ENCODE assay signal across 9 cellular contexts in the genomic region with DNA sequence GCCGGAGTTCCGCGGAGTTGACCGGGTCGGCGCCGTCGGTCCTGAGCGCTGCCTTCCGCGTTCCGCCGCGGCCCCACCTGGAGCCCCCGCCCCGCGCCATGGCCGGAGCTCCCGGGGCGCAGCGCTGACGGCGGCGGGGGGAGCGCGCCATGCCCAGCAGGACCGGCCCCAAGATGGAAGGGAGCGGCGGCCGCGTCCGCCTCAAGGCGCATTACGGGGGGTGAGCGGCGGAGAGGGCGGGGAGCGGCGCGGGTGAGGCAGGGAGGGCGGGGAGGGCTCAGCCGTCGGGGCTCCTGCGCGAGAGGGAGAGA. TPM values are rescaled to one million over a fixed set of nuclear protein-coding genes. Genes with fewer than 3 reads are reported as not detected.
DNase-seq lines count a peak whose midpoint lies in the region; ATAC-seq and TF ChIP-seq lines count a peak whose summit lies in the region.
"Had no signal": no experiment of that assay in that cellular context is flagged by ENCODE, and none has a peak within 500 bp of the region (broad histone marks: within the 10 kb centered on the region; RNA-seq: fewer than 3 reads in every experiment).

No MANE protein-coding gene starts in this region.

- TF ChIP-seq CTCF in OCI-LY1 (IDR thresholded peaks at IDR 0.05; ENCODE audit: low read length) (no peak), ovary (IDR thresholded peaks at IDR 0.05) (no peak)

- H3K4me3 ChIP-seq in OCI-LY1 (ENCODE audit: low read depth, low read length, poor library complexity, severe bottlenecking), result peak overlapping the region; percentile 73
- H3K4me3 ChIP-seq in ovary, result peak overlapping the region; percentile 39

- H3K9me2 ChIP-seq in OCI-LY1 (ENCODE audit: low read depth, low read length), result no peaks in the 10 kb centered on the region

- H3K27me3 ChIP-seq in OCI-LY1 (ENCODE audit: insufficient read depth, low read length) (peaks cover 9% of the 10 kb centered on the region), ovary (no peaks in the 10 kb centered on the region)

- peak overlapping the region; percentile 80 for H3K4me2 ChIP-seq in OCI-LY1 (ENCODE audit: low read length)

- H3K27ac ChIP-seq in OCI-LY1 (ENCODE audit: low read depth, low read length, poor library complexity, severe bottlenecking), result no peak overlapping the region
- H3K27ac ChIP-seq in epithelial cell of prostate, result peak overlapping the region; percentile 21
- H3K27ac ChIP-seq in ovary, result no peak overlapping the region

- peaks cover 15% of the 10 kb centered on the region for H3K4me1 ChIP-seq in OCI-LY1 (ENCODE audit: insufficient read depth, low read length, severe bottlenecking)
- H3K4me1 ChIP-seq in ovary (ENCODE audit: insufficient read depth), result peaks cover 4% of the 10 kb centered on the region

- intact Hi-C loops in ovary (cut with DNase I), result no loop called here

- WGBS in ovary, 3 donors, result 0 to 1% (median 0%) methylated on average over 3 to 44 of the region's 45 CpGs

- H3K9me3 ChIP-seq in OCI-LY1 (ENCODE audit: low read length) (no peaks in the 10 kb centered on the region), ovary (no peaks in the 10 kb centered on the region)

- H3K9ac ChIP-seq in OCI-LY1 (ENCODE audit: low read length), result peak overlapping the region; percentile 63

- no peaks in the 10 kb centered on the region for H4K20me1 ChIP-seq in OCI-LY1 (ENCODE audit: insufficient read depth, low read length)

- TF ChIP-seq POLR2A in ovary (IDR thresholded peaks at IDR 0.05), result no peak

- no peak overlapping the region for H2AFZ ChIP-seq in OCI-LY1 (ENCODE audit: low read length)

- no peak for TF ChIP-seq EP300 in ovary (IDR thresholded peaks at IDR 0.05)

- H3K36me3 ChIP-seq in OCI-LY1 (ENCODE audit: insufficient read depth, low read length), result no peaks in the 10 kb centered on the region
- H3K36me3 ChIP-seq in ovary, result no peaks in the 10 kb centered on the region

- no peaks in the 10 kb centered on the region for H3K79me2 ChIP-seq in OCI-LY1 (ENCODE audit: insufficient read depth, low read length)

- H3F3A ChIP-seq in OCI-LY1 (ENCODE audit: insufficient read depth, low read length), result no peaks in the 10 kb centered on the region

- no peak for DNase-seq in epithelial cell of prostate (ENCODE audit: low read depth, low spot score)
- DNase-seq in ovary, result no peak
- DNase-seq in EL, result no peak
- no peak for DNase-seq in activated effector memory CD4-positive, alpha-beta T cell treated with Interleukin-2 at 50 U/mL for 16 hours
- DNase-seq in KG1 (lab: John Stamatoyannopoulos, UW), result no peak

- peak; percentile 16 for ATAC-seq in GM18502 (IDR thresholded peaks at IDR 0.05; ENCODE audit: poor library complexity, unreplicated experiment)
- ATAC-seq in HG02938 (IDR thresholded peaks at IDR 0.05; ENCODE audit: unreplicated experiment), result no peak

RNA-seq across cellular contexts. Expression of a gene that starts 0.2 kb away (rescaled TPM):
- total RNA-seq in ovary, result 10 to 100 TPM in 1 of 7 donors, 1 to 10 TPM in 6; 3.4 to 16.1 (median 5.9) TPM
- 1 to 10 TPM; 3.6 to 5.3 TPM for polyA plus RNA-seq in ovary

RNA-seq across cellular contexts. Expression of a gene that starts 31.3 kb away (rescaled TPM):
- total RNA-seq in ovary, result under 1 TPM in 2 of 7 donors, not detected in 5; 0.33 to 0.40 TPM
- under 1 TPM in 1 of 2 donors, not detected in 1; 0.13 TPM for polyA plus RNA-seq in ovary

RNA-seq across cellular contexts. Expression of a gene that starts 46.9 kb away (rescaled TPM):
- 1 to 10 TPM in 1 of 7 donors, under 1 TPM in 5, not detected in 1; 0.10 to 8.0 (median 0.67) TPM for total RNA-seq in ovary
- under 1 TPM; 0.05 to 0.18 TPM for polyA plus RNA-seq in ovary
- total RNA-seq: dermis microvascular lymphatic vessel endothelial cell had no signal
